ENCODE assay signal across 14 cellular contexts in genomic region chr4:77776182-77777134, GRCh38. TPM values are rescaled to one million over a fixed set of nuclear protein-coding genes. Genes with fewer than 3 reads are reported as not detected.
DNase-seq lines count a peak whose midpoint lies in the region; ATAC-seq and TF ChIP-seq lines count a peak whose summit lies in the region.
"Had no signal": no experiment of that assay in that cellular context is flagged by ENCODE, and none has a peak within 500 bp of the region (broad histone marks: within the 10 kb centered on the region; RNA-seq: fewer than 3 reads in every experiment).

No MANE protein-coding gene starts in this region.

- H3K4me2 ChIP-seq in SK-N-SH, result no peak overlapping the region

- no peak for TF ChIP-seq RAD21 in SK-N-SH (IDR thresholded peaks at IDR 0.05; ENCODE audit: low read length)

- H3K36me3 Mint-ChIP-seq in activated T-helper 1 cell treated with anti-CD3 and anti-CD28 coated beads, Interleukin-12 subunit alpha, Interleukin-12 subunit beta, Interleukin-2, Interleukin-4 antibody, amounts not matched to agents 30 ng/mL and 10 ng/mL and 1 ng/mL, durations not matched to agents 14 hours and 24 hours and 36 hours (ENCODE audit: low read depth), result peaks cover 25% of the 10 kb centered on the region

- no peaks in the 10 kb centered on the region for H4K20me1 ChIP-seq in SK-N-SH (ENCODE audit: insufficient read depth)

- POLR2A ChIA-PET in SK-N-SH (lab: Yijun Ruan, JAX), result no interaction called here

- peaks cover 21% of the 10 kb centered on the region for H3K79me2 ChIP-seq in SK-N-SH (ENCODE audit: insufficient read depth)

- no peaks in the 10 kb centered on the region for H3F3A ChIP-seq in SK-N-SH (replicated peaks; ENCODE audit: insufficient read depth)

- TF ChIP-seq POLR2A in gastrocnemius medialis (IDR thresholded peaks at IDR 0.05) (no peak), spleen (IDR thresholded peaks at IDR 0.05) (no peak)

- no peak overlapping the region for H3K27ac Mint-ChIP-seq in activated T-helper 1 cell treated with anti-CD3 and anti-CD28 coated beads, Interleukin-12 subunit alpha, Interleukin-12 subunit beta, Interleukin-2, Interleukin-4 antibody, amounts not matched to agents 30 ng/mL and 10 ng/mL and 1 ng/mL, durations not matched to agents 14 hours and 24 hours and 36 hours

- no peaks in the 10 kb centered on the region for H3K9me3 Mint-ChIP-seq in activated T-helper 1 cell treated with anti-CD3 and anti-CD28 coated beads, Interleukin-12 subunit alpha, Interleukin-12 subunit beta, Interleukin-2, Interleukin-4 antibody, amounts not matched to agents 30 ng/mL and 10 ng/mL and 1 ng/mL, durations not matched to agents 14 hours and 24 hours and 36 hours
- H3K9me3 Mint-ChIP-seq: naive B cell had no signal

- no peaks in the 10 kb centered on the region for H3K9me3 ChIP-seq in SK-N-SH
- no peaks in the 10 kb centered on the region for H3K9me3 ChIP-seq in gastrocnemius medialis
- H3K9me3 ChIP-seq in spleen, result no peaks in the 10 kb centered on the region

- H3K4me1 ChIP-seq in SK-N-SH (ENCODE audit: control insufficient read depth in 1 of 2, insufficient read depth in 2 of 2, low read depth in 1 of 2, low read length in 1 of 2), result peaks cover 0 to 2% of the 10 kb centered on the region in 2 experiments; a peak in 2 of 4 replicates
- peaks cover 25 to 30% of the 10 kb centered on the region in 2 donors for H3K4me1 ChIP-seq in gastrocnemius medialis
- peaks cover 10 to 51% (median 35%) of the 10 kb centered on the region in 6 donors for H3K4me1 ChIP-seq in spleen

- CTCF ChIA-PET in SK-N-SH (lab: Yijun Ruan, JAX), result no interaction called here

- H3K4me1 Mint-ChIP-seq in activated T-helper 1 cell treated with anti-CD3 and anti-CD28 coated beads, Interleukin-12 subunit alpha, Interleukin-12 subunit beta, Interleukin-2, Interleukin-4 antibody, amounts not matched to agents 30 ng/mL and 10 ng/mL and 1 ng/mL, durations not matched to agents 14 hours and 24 hours and 36 hours (ENCODE audit: low read depth), result peaks cover 28% of the 10 kb centered on the region

- H2AFZ ChIP-seq in SK-N-SH (ENCODE audit: low read depth), result no peak overlapping the region

- no peak overlapping the region for H3K4me3 Mint-ChIP-seq in activated T-helper 1 cell treated with anti-CD3 and anti-CD28 coated beads, Interleukin-12 subunit alpha, Interleukin-12 subunit beta, Interleukin-2, Interleukin-4 antibody, amounts not matched to agents 30 ng/mL and 10 ng/mL and 1 ng/mL, durations not matched to agents 14 hours and 24 hours and 36 hours
- H3K4me3 Mint-ChIP-seq: naive B cell had no signal

- ATAC-seq in gastrocnemius medialis, result peak; percentile 61 to 73

- no peaks in the 10 kb centered on the region for H3K27me3 Mint-ChIP-seq in activated T-helper 1 cell treated with anti-CD3 and anti-CD28 coated beads, Interleukin-12 subunit alpha, Interleukin-12 subunit beta, Interleukin-2, Interleukin-4 antibody, amounts not matched to agents 30 ng/mL and 10 ng/mL and 1 ng/mL, durations not matched to agents 14 hours and 24 hours and 36 hours (ENCODE audit: insufficient read depth)
- H3K27me3 Mint-ChIP-seq: naive B cell had no signal

- TF ChIP-seq CTCF in SK-N-SH (IDR thresholded peaks at IDR 0.05) (no peak), gastrocnemius medialis (IDR thresholded peaks at IDR 0.05 in 4 of 5, conservative IDR thresholded peaks at IDR 0.05 in 1 of 5) (no peak), spleen (IDR thresholded peaks at IDR 0.05 in 8 of 11, conservative IDR thresholded peaks at IDR 0.05 in 3 of 11) (no peak)

- in situ Hi-C loops in gastrocnemius medialis (cut with MboI; ENCODE audit: low sequenced_read_pairs in 4 of 4), result no loop called here

- no peaks in the 10 kb centered on the region for H3K9me2 ChIP-seq in SK-N-SH

- TF ChIP-seq EP300 in SK-N-SH (IDR thresholded peaks at IDR 0.05; ENCODE audit: borderline replicate concordance in 1 of 2, low read depth in 1 of 2, low read length in 1 of 2), result no peak; a peak in 1 of 4 replicates

- no peaks in the 10 kb centered on the region for H3K27me3 ChIP-seq in SK-N-SH (ENCODE audit: insufficient read depth)
- H3K27me3 ChIP-seq in gastrocnemius medialis, result no peaks in the 10 kb centered on the region
- H3K27me3 ChIP-seq in spleen (replicated peaks in 1 of 7), result no peaks in the 10 kb centered on the region

- 72% methylated on average over 6 of the region's 6 CpGs for WGBS in SK-N-SH (ENCODE audit: low lambda C conversion rate)
- WGBS in spleen, 5 donors, result 85 to 97% (median 93%) methylated on average over 6 of the region's 6 CpGs

- DNase-seq in NCI-H146 (lab: John Stamatoyannopoulos, UW) (peak; percentile 49), NCI-H146 treated with DMSO at 0.1 percent for 48 hours (lab: John Stamatoyannopoulos, UW; ENCODE audit: unreplicated experiment) (no peak), SK-N-SH (peak; percentile 50), foreskin melanocyte (peak; percentile 40), gastrocnemius medialis (no peak), spleen (no peak)
- DNase-seq in activated T-helper 1 cell treated with anti-CD3 and anti-CD28 coated beads, Interleukin-12 subunit alpha, Interleukin-12 subunit beta, Interleukin-2, Interleukin-4 antibody, amounts not matched to agents 30 ng/mL and 10 ng/mL and 1 ng/mL, durations not matched to agents 14 hours and 24 hours and 36 hours (ENCODE audit: low spot score), result no peak
- DNase-seq in activated CD8-positive, alpha-beta memory T cell treated with anti-CD3 and anti-CD28 coated beads, Interleukin-2, amount 50 U/mL, for 48 hours, result no peak
- DNase-seq: activated CD4-positive, CD25-positive, alpha-beta regulatory T cell; caudate nucleus; erythroblast; naive B cell; NCI-H1436 treated with DMSO at 0.1 percent for 48 hours had no signal

- H3K9ac ChIP-seq in SK-N-SH, result no peak overlapping the region

- H3K36me3 ChIP-seq in SK-N-SH (replicated peaks in 1 of 2; ENCODE audit: control insufficient read depth in 1 of 2, insufficient read depth in 2 of 2, low read length in 1 of 2) (peaks cover 9 to 21% of the 10 kb centered on the region in 2 experiments), gastrocnemius medialis (peaks cover 0 to 17% of the 10 kb centered on the region in 2 donors), spleen (peaks cover 0 to 53% (median 35%) of the 10 kb centered on the region in 6 donors)

- intact Hi-C loops in gastrocnemius medialis (cut with DNase I; ENCODE audit: low total_unique reads), result loop anchor here (2.0 kb wide), 1 partner anchor 42 kb away; the partner anchor contains the start of gene CNOT6L
- intact Hi-C loops in activated T-helper 1 cell treated with anti-CD3 and anti-CD28 coated beads, Interleukin-12 subunit alpha, Interleukin-12 subunit beta, Interleukin-2, Interleukin-4 antibody, amounts not matched to agents 30 ng/mL and 10 ng/mL and 1 ng/mL, durations not matched to agents 14 hours and 24 hours and 36 hours (cut with micrococcal nuclease), result no loop called here
- intact Hi-C loops in spleen (cut with DNase I; ENCODE audit: low total_unique reads), result no loop called here

- H3K4me3 ChIP-seq in SK-N-SH (ENCODE audit: low read depth in 2 of 2, low read length in 1 of 2), result no peak overlapping the region; a peak in 1 of 4 replicates
- peak overlapping the region in 3 of 4 donors; percentile 1 to 32 (median 4) for H3K4me3 ChIP-seq in gastrocnemius medialis
- H3K4me3 ChIP-seq in spleen, result no peak overlapping the region
- H3K4me3 ChIP-seq: skin epidermis had no signal

- H3K27ac ChIP-seq in SK-N-SH (ENCODE audit: low read depth in 2 of 2, low read length in 1 of 2) (peak overlapping the region in 1 of 2 experiments; percentile 84; a peak in 2 of 4 replicates), gastrocnemius medialis (peak overlapping the region; percentile 61 to 69 (median 67)), spleen (peak overlapping the region in 1 of 8 donors; percentile 34)

TF ChIP-seq in SK-N-SH, 30 proteins besides CTCF, POLR2A, EP300 and RAD21:
- TF ChIP-seq TAF1 (IDR thresholded peaks at IDR 0.05; ENCODE audit: borderline replicate concordance, low read depth, low read length) (no peak), EZH2phosphoT487 (IDR thresholded peaks at IDR 0.05; ENCODE audit: borderline replicate concordance, low read depth) (no peak), CHD2 (IDR thresholded peaks at IDR 0.05; ENCODE audit: low read length, partially characterized antibody) (peak; percentile 30), FOSL2 (IDR thresholded peaks at IDR 0.05; ENCODE audit: borderline replicate concordance, low read depth) (no peak), RFX5 (IDR thresholded peaks at IDR 0.05; ENCODE audit: low read length) (peak; percentile 52; the same call in 1 of the 2 replicates), TCF12 (IDR thresholded peaks at IDR 0.05) (no peak), USF1 (IDR thresholded peaks at IDR 0.05; ENCODE audit: borderline replicate concordance, low read depth) (no peak), MXI1 (IDR thresholded peaks at IDR 0.05; ENCODE audit: low read depth, low read length) (0 out of 2 replicates have a peak, but pooled peaks have one; percentile 12), GATA2 (CRISPR knock-in tag; IDR thresholded peaks at IDR 0.05) (peak; percentile 39)
- TF ChIP-seq, protein P1, sequence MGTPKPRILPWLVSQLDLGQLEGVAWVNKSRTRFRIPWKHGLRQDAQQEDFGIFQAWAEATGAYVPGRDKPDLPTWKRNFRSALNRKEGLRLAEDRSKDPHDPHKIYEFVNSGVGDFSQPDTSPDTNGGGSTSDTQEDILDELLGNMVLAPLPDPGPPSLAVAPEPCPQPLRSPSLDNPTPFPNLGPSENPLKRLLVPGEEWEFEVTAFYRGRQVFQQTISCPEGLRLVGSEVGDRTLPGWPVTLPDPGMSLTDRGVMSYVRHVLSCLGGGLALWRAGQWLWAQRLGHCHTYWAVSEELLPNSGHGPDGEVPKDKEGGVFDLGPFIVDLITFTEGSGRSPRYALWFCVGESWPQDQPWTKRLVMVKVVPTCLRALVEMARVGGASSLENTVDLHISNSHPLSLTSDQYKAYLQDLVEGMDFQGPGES (IDR thresholded peaks at IDR 0.05; ENCODE audit: low read depth, low read length), result no peak

RNA-seq across cellular contexts. Expression of gene CNOT6L, which starts 42.7 kb away (rescaled TPM):
- polyA plus RNA-seq in SK-N-SH (2012; rRNA removed), result 2.3 and 2.8 TPM in 2 replicates
- 4.1 and 4.6 TPM in 2 replicates for polyA plus RNA-seq in SK-N-SH (2012; cell fraction: cytosol; rRNA removed)
- polyA plus RNA-seq in SK-N-SH (2012; cell fraction: nucleus; rRNA removed), result 4.3 and 5.5 TPM in 2 replicates
- 10 to 100 TPM in 3 of 4 donors, 1 to 10 TPM in 1; 10.0 to 21.1 (median 13.1) TPM for total RNA-seq in gastrocnemius medialis
- total RNA-seq in activated T-helper 1 cell treated with anti-CD3 and anti-CD28 coated beads, Interleukin-12 subunit alpha, Interleukin-12 subunit beta, Interleukin-2, Interleukin-4 antibody, amounts not matched to agents 30 ng/mL and 10 ng/mL and 1 ng/mL, durations not matched to agents 14 hours and 24 hours and 36 hours, result 119 and 121 TPM in 2 replicates
- 100 to 1,000 TPM in 4 of 7 donors, 10 to 100 TPM in 3; 60.2 to 122 (median 110) TPM for total RNA-seq in spleen
- 10 to 100 TPM in 1 of 3 donors, 1 to 10 TPM in 2; 7.0 to 10.6 (median 9.6) TPM for polyA plus RNA-seq in spleen

Comparison
In these comparisons a context has a peak if more than half of its experiments do, and no peak if none do; other contexts are left out.
1. DNase-seq: peak in NCI-H146 (single experiment), SK-N-SH (single experiment) and foreskin melanocyte (single experiment); none in NCI-H146 treated with DMSO at 0.1 percent for 48 hours (single experiment), gastrocnemius medialis (0 of 2), activated T-helper 1 cell treated with anti-CD3 and anti-CD28 coated beads, Interleukin-12 subunit alpha, Interleukin-12 subunit beta, Interleukin-2, Interleukin-4 antibody, amounts not matched to agents 30 ng/mL and 10 ng/mL and 1 ng/mL, durations not matched to agents 14 hours and 24 hours and 36 hours (single experiment), activated CD8-positive, alpha-beta memory T cell treated with anti-CD3 and anti-CD28 coated beads, Interleukin-2, amount 50 U/mL, for 48 hours (single experiment) and spleen (single experiment).
2. H3K4me3 ChIP-seq: peak in gastrocnemius medialis (3 of 4); none in SK-N-SH (0 of 2) and spleen (0 of 8).